ENCODE assay signal across 10 cellular contexts in the genomic region with DNA sequence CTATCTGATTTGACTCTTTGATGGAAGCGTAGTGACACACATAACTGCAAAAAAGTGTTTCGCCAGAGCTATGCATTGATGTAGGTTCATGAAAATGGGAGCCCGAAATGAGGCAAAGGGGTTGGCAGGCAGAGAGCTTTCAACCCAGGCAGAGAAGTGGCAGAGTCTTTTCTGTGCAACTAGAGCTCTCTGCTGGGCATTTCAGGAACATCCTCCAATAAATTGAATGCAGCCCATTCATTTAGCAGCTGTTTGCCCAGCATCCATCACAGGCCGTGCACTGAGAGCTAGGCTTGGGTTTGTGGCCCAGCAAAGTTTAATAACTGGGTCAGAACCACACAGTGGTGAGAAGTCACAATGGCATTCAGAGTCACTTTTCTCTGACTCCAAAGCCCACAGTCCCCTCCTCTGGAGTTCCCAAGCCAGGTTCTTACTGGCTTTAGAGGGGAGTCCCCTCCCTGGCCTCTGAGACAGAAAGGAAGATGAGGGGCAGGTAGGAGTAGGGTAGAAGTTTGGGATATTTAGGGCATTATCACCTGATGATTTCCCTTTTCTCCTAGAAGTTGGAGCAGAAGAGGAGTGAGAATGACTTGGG. TPM values are rescaled to one million over a fixed set of nuclear protein-coding genes. Genes with fewer than 3 reads are reported as not detected.
DNase-seq lines count a peak whose midpoint lies in the region; ATAC-seq, FAIRE-seq and TF ChIP-seq lines count a peak whose summit lies in the region.
"Had no signal": no experiment of that assay in that cellular context is flagged by ENCODE, and none has a peak within 500 bp of the region (broad histone marks: within the 10 kb centered on the region; RNA-seq: fewer than 3 reads in every experiment).

No MANE protein-coding gene starts in this region.

- no peaks in the 10 kb centered on the region for H3K27me3 ChIP-seq in body of pancreas

- ATAC-seq in body of pancreas: no peak
- no peak for ATAC-seq in HG02588 (IDR thresholded peaks at IDR 0.05; ENCODE audit: unreplicated experiment)

- TF ChIP-seq CTCF in body of pancreas (IDR thresholded peaks at IDR 0.05): peak in 4 of 7 experiments; percentile 15 to 37 (median 29)

- intact Hi-C loops in body of pancreas (cut with DNase I): no loop called here

- no peak for FAIRE-seq in H54 (lab: Jason Lieb, UNC)

- no peaks in the 10 kb centered on the region for H3K4me1 ChIP-seq in body of pancreas
- H3K4me1 ChIP-seq: SJSA1 had no signal

- no peak overlapping the region for H3K4me3 ChIP-seq in body of pancreas
- H3K4me3 ChIP-seq: lung, SJSA1 had no signal

- H3K36me3 ChIP-seq in body of pancreas (replicated peaks in 1 of 2; ENCODE audit: insufficient read depth in 1 of 2, low read depth in 2 of 2): no peaks in the 10 kb centered on the region
- H3K36me3 ChIP-seq: SJSA1 had no signal

- no peak for TF ChIP-seq POLR2A in H54 (IDR thresholded peaks at IDR 0.05; ENCODE audit: low read depth, low read length)
- no peak for TF ChIP-seq POLR2A in body of pancreas (IDR thresholded peaks at IDR 0.05)

- DNase-seq in COLO829 (ENCODE audit: low spot score): peak; percentile 88
- DNase-seq in H54 (ENCODE audit: insufficient read length, low spot score): peak; percentile 49
- peak; percentile 70 for DNase-seq in NCI-H526 treated with DMSO at 0.1 percent for 48 hours (lab: John Stamatoyannopoulos, UW)
- DNase-seq in body of pancreas: peak in 1 of 4 donors; percentile 7
- peak; percentile 25 to 49 for DNase-seq in lung microvascular endothelial cell (ENCODE audit: low read depth in 2 of 2)
- DNase-seq in effector CD8-positive, alpha-beta T cell (lab: John Stamatoyannopoulos, UW): no peak
- DNase-seq in stimulated activated CD4-positive, alpha-beta T cell treated with anti-CD3 and anti-CD28 coated beads, Interleukin-1b, Interleukin-23, amount 100 ng/mL, for 48 hours: no peak

- no peak overlapping the region for H3K27ac ChIP-seq in body of pancreas
- H3K27ac ChIP-seq: SJSA1 had no signal

- no peaks in the 10 kb centered on the region for H3K9me3 ChIP-seq in body of pancreas
- H3K9me3 ChIP-seq: SJSA1 had no signal

- WGBS in body of pancreas, 2 donors: 56 to 69% methylated on average over 4 of the region's 4 CpGs

RNA-seq across cellular contexts. Expression of a gene that starts 31.8 kb away (rescaled TPM):
- total RNA-seq in body of pancreas (10 to 100 TPM; 35.0 to 37.6 TPM), lung microvascular endothelial cell (17.4 and 24.8 TPM in 2 replicates)

Comparison
In these comparisons a context has a peak if more than half of its experiments do, and no peak if none do; other contexts are left out.
1. DNase-seq: peak in COLO829 (single experiment), H54 (single experiment), NCI-H526 treated with DMSO at 0.1 percent for 48 hours (single experiment) and lung microvascular endothelial cell (2 of 2); none in effector CD8-positive, alpha-beta T cell (single experiment) and stimulated activated CD4-positive, alpha-beta T cell treated with anti-CD3 and anti-CD28 coated beads, Interleukin-1b, Interleukin-23, amount 100 ng/mL, for 48 hours (single experiment).